9 cellular contexts compared by ENCODE assay signal in the genomic region with DNA sequence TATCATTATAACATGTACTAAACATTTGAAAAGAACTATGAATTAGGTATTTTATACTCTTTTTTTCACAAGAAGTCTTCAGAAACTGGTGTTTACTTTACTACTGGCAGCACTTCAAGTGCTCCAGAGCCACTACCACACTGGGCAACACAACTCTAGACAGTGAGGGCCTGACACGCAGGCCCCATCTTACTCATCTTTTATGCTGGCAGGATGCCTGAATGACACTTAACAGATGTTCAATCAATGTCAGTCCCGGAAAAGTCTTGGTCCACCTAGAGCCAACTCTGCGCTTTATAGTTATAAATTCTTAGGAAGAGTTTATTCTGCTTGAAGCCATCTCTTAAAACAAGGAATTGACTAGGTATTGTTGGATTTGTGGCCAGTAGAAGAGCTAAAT.
A peak's percentile ranks its signal among the peaks of the same experiment; 100 is the strongest.
DNase-seq lines count a peak whose midpoint lies in the region; ATAC-seq and TF ChIP-seq lines count a peak whose summit lies in the region.
"Had no signal": no experiment of that assay in that cellular context is flagged by ENCODE, and none has a peak within 500 bp of the region (broad histone marks: within the 10 kb centered on the region; RNA-seq: fewer than 3 reads in every experiment).

No MANE protein-coding gene starts in this region.

- no peaks in the 10 kb centered on the region for H3K9me3 ChIP-seq in WERI-Rb-1 (ENCODE audit: severe bottlenecking)

- DNase-seq in DMS 273 (lab: John Stamatoyannopoulos, UW; ENCODE audit: unreplicated experiment) (peak; percentile 53), medulla oblongata (ENCODE audit: extremely low spot score) (peak; percentile 44), NAMALWA (ENCODE audit: low spot score) (no peak), iPS-NIHi7 (ENCODE audit: extremely low spot score) (no peak), WERI-Rb-1 (no peak), DMS79 (lab: John Stamatoyannopoulos, UW) (no peak)
- DNase-seq in activated effector memory CD4-positive, alpha-beta T cell treated with anti-CD3 and anti-CD28 coated beads, Interleukin-2, amount 50 U/mL, for 16 hours: peak; percentile 75

- no peaks in the 10 kb centered on the region for H3K36me3 ChIP-seq in WERI-Rb-1
- H3K36me3 ChIP-seq: cardiac muscle cell had no signal

- H3K27ac ChIP-seq in WERI-Rb-1: no peak overlapping the region
- H3K27ac ChIP-seq: cardiac muscle cell had no signal

- no peaks in the 10 kb centered on the region for H3K27me3 ChIP-seq in WERI-Rb-1 (ENCODE audit: insufficient read depth, low read depth, severe bottlenecking)
- H3K27me3 ChIP-seq: cardiac muscle cell had no signal

- H3K4me3 ChIP-seq in WERI-Rb-1 (ENCODE audit: low read depth, low read length): no peak overlapping the region
- H3K4me3 ChIP-seq: cardiac muscle cell had no signal

- ATAC-seq in HG03439 (IDR thresholded peaks at IDR 0.05; ENCODE audit: unreplicated experiment): peak; percentile 38

- no peak for TF ChIP-seq CTCF in WERI-Rb-1 (IDR thresholded peaks at IDR 0.05; ENCODE audit: low read depth, low read length)

Comparison
In these comparisons a context has a peak if more than half of its experiments do, and no peak if none do; other contexts are left out.
1. DNase-seq: peak in DMS 273 (single experiment), activated effector memory CD4-positive, alpha-beta T cell treated with anti-CD3 and anti-CD28 coated beads, Interleukin-2, amount 50 U/mL, for 16 hours (single experiment) and medulla oblongata (single experiment); none in NAMALWA (single experiment), iPS-NIHi7 (single experiment), WERI-Rb-1 (single experiment) and DMS79 (single experiment).